ENCODE assay signal across 1 cellular context in genomic region chr19:30692517-30692870, GRCh38.
TF ChIP-seq lines count a peak whose summit lies in the region.

No MANE protein-coding gene starts in this region.

TF ChIP-seq in GM23338, 12 proteins besides CTCF, POLR2A, EP300 and RAD21 (continued from another document):
- TF ChIP-seq ETS1 (IDR thresholded peaks at IDR 0.05) = no peak
TF ChIP-seq in GM23338: peak in this region for 0.
